ENCODE assay signal across 14 cellular contexts in genomic region chr7:2007526-2007925, GRCh38.
"Had no signal": no experiment of that assay in that cellular context is flagged by ENCODE, and none has a peak within 500 bp of the region (broad histone marks: within the 10 kb centered on the region; RNA-seq: fewer than 3 reads in every experiment).

No MANE protein-coding gene starts in this region.

- H3K9me3 Mint-ChIP-seq: activated CD4-positive, alpha-beta memory T cell treated with anti-CD3 and anti-CD28 coated beads, Interleukin-2, amount 10 ng/mL, durations not matched to agents 7 days and 5 days; activated naive CD4-positive, alpha-beta T cell treated with anti-CD3 and anti-CD28 coated beads, Interleukin-2, amount 50 U/mL, for 24 hours; stimulated activated naive B cell treated with anti-CD40 and anti-IgM and Interleukin-4, amounts not matched to agents 10 μg/mL and 1 μg/mL and 100 μg/mL, for 72 hours had no signal

- DNase-seq: activated CD4-positive, alpha-beta memory T cell treated with anti-CD3 and anti-CD28 coated beads, Interleukin-2, amount 10 ng/mL, durations not matched to agents 7 days and 5 days; activated CD4-positive, alpha-beta T cell treated with anti-CD3 and anti-CD28 coated beads for 1 hour; amygdala; brain microvascular endothelial cell; retina; SHP77; stimulated activated naive B cell treated with anti-CD40 and anti-IgM and Interleukin-4, amounts not matched to agents 10 μg/mL and 1 μg/mL and 100 μg/mL, for 72 hours; substantia nigra had no signal

- H3K4me3 ChIP-seq: esophagus muscularis mucosa, smooth muscle cell, upper lobe of left lung had no signal

- H3K27me3 ChIP-seq: brain microvascular endothelial cell, esophagus muscularis mucosa, upper lobe of left lung had no signal

- H3K9me3 ChIP-seq: esophagus muscularis mucosa, upper lobe of left lung had no signal

- H3K27ac Mint-ChIP-seq: activated CD4-positive, alpha-beta memory T cell treated with anti-CD3 and anti-CD28 coated beads, Interleukin-2, amount 10 ng/mL, durations not matched to agents 7 days and 5 days; activated naive CD4-positive, alpha-beta T cell treated with anti-CD3 and anti-CD28 coated beads, Interleukin-2, amount 50 U/mL, for 24 hours had no signal

- H3K4me3 Mint-ChIP-seq: activated CD4-positive, alpha-beta memory T cell treated with anti-CD3 and anti-CD28 coated beads, Interleukin-2, amount 10 ng/mL, durations not matched to agents 7 days and 5 days; activated naive CD4-positive, alpha-beta T cell treated with anti-CD3 and anti-CD28 coated beads, Interleukin-2, amount 50 U/mL, for 24 hours; stimulated activated naive B cell treated with anti-CD40 and anti-IgM and Interleukin-4, amounts not matched to agents 10 μg/mL and 1 μg/mL and 100 μg/mL, for 72 hours had no signal

- ATAC-seq: left colon; stimulated activated naive B cell treated with anti-CD40 and anti-IgM and Interleukin-4, amounts not matched to agents 10 μg/mL and 1 μg/mL and 100 μg/mL, for 72 hours had no signal

- H3K27me3 Mint-ChIP-seq: activated CD4-positive, alpha-beta memory T cell treated with anti-CD3 and anti-CD28 coated beads, Interleukin-2, amount 10 ng/mL, durations not matched to agents 7 days and 5 days; activated naive CD4-positive, alpha-beta T cell treated with anti-CD3 and anti-CD28 coated beads, Interleukin-2, amount 50 U/mL, for 24 hours; stimulated activated naive B cell treated with anti-CD40 and anti-IgM and Interleukin-4, amounts not matched to agents 10 μg/mL and 1 μg/mL and 100 μg/mL, for 72 hours had no signal

- H3K4me1 Mint-ChIP-seq: activated CD4-positive, alpha-beta memory T cell treated with anti-CD3 and anti-CD28 coated beads, Interleukin-2, amount 10 ng/mL, durations not matched to agents 7 days and 5 days; activated naive CD4-positive, alpha-beta T cell treated with anti-CD3 and anti-CD28 coated beads, Interleukin-2, amount 50 U/mL, for 24 hours had no signal

- H3K36me3 ChIP-seq: brain microvascular endothelial cell had no signal

- H3K4me1 ChIP-seq: parathyroid adenoma, upper lobe of left lung had no signal

- H3K27ac ChIP-seq: brain microvascular endothelial cell, esophagus muscularis mucosa, parathyroid adenoma, upper lobe of left lung had no signal
